ENCODE assay signal across 8 cellular contexts in genomic region chr11:77993902-77994301, GRCh38. TPM values are rescaled to one million over a fixed set of nuclear protein-coding genes. Genes with fewer than 3 reads are reported as not detected.
DNase-seq lines count a peak whose midpoint lies in the region; ATAC-seq, FAIRE-seq and TF ChIP-seq lines count a peak whose summit lies in the region.

No MANE protein-coding gene starts in this region.

- H2BK5ac ChIP-seq in mesenchymal stem cell (ENCODE audit: low read depth, low read length, poor library complexity, severe bottlenecking), result no peak overlapping the region

- peaks cover 4% of the 10 kb centered on the region for H3K9me1 ChIP-seq in K562 (ENCODE audit: control insufficient read depth, insufficient read depth, low read length)

- no peak overlapping the region for H4K8ac ChIP-seq in mesenchymal stem cell (ENCODE audit: low read length)

- peaks cover 25% of the 10 kb centered on the region; the same call in 2 of the 3 replicates for H3K36me3 ChIP-seq in K562 (ENCODE audit: control insufficient read depth, insufficient read depth, low read length)
- peaks cover 14 to 24% of the 10 kb centered on the region in 2 experiments for H3K36me3 ChIP-seq in mesenchymal stem cell (ENCODE audit: control insufficient read depth in 1 of 2, insufficient read depth in 2 of 2, low read depth in 1 of 2, low read length in 2 of 2)
- H3K36me3 ChIP-seq in aorta (ENCODE audit: control insufficient read depth in 1 of 2, insufficient read depth in 2 of 2, low read length in 1 of 2), result peaks cover 0 to 4% of the 10 kb centered on the region in 2 donors

- TF ChIP-seq EP300 in K562 (IDR thresholded peaks at IDR 0.05; ENCODE audit: low read length), result no peak

- H3K4me3 ChIP-seq in K562, result peak overlapping the region; percentile 54
- peak overlapping the region; percentile 53 to 88 for H3K4me3 ChIP-seq in mesenchymal stem cell (ENCODE audit: insufficient read depth in 1 of 2, low read depth in 1 of 2, low read length in 2 of 2)
- peak overlapping the region; percentile 79 to 97 for H3K4me3 ChIP-seq in aorta (ENCODE audit: low read length in 2 of 2)

- no peak overlapping the region for H3K4ac ChIP-seq in mesenchymal stem cell (ENCODE audit: low read depth in 1 of 2, low read length in 2 of 2)

- no peak overlapping the region for H2BK120ac ChIP-seq in mesenchymal stem cell (ENCODE audit: low read depth, low read length)

- no peaks in the 10 kb centered on the region for H4K20me1 ChIP-seq in K562 (replicated peaks; ENCODE audit: control insufficient read depth, insufficient read depth, low read length)

- H3K27me3 ChIP-seq in K562 (ENCODE audit: control insufficient read depth in 2 of 2, insufficient read depth in 2 of 2, low read length in 2 of 2) (no peaks in the 10 kb centered on the region), mesenchymal stem cell (ENCODE audit: control insufficient read depth in 1 of 2, insufficient read depth in 1 of 2, low read length in 2 of 2) (no peaks in the 10 kb centered on the region), aorta (ENCODE audit: control insufficient read depth in 1 of 2, insufficient read depth in 2 of 2, low read length in 1 of 2) (no peaks in the 10 kb centered on the region)

- CTCF ChIA-PET in K562 (lab: Yijun Ruan, JAX; ENCODE audit: low intra/inter-chr PET ratio), result no interaction called here

- peaks cover 19% of the 10 kb centered on the region for H3K79me1 ChIP-seq in mesenchymal stem cell (replicated peaks; ENCODE audit: low read length, poor library complexity, severe bottlenecking)

- H2AFZ ChIP-seq in K562 (ENCODE audit: low read depth, low read length), result peak overlapping the region; percentile 92
- H2AFZ ChIP-seq in mesenchymal stem cell (ENCODE audit: low read depth, low read length), result no peak overlapping the region

- no peak for ATAC-seq in K562
- ATAC-seq in aorta (ENCODE audit: low FRiP score), result no peak
- no peak for ATAC-seq in GM19397 (IDR thresholded peaks at IDR 0.05; ENCODE audit: unreplicated experiment)
- ATAC-seq in GM21737 (IDR thresholded peaks at IDR 0.05; ENCODE audit: unreplicated experiment), result no peak

- TF ChIP-seq POLR2A in K562 (conservative IDR thresholded peaks at IDR 0.05), result no peak

- no peaks in the 10 kb centered on the region for H3K9me3 ChIP-seq in K562 (replicated peaks; ENCODE audit: control insufficient read depth, insufficient read depth, low read depth, low read length)
- H3K9me3 ChIP-seq in mesenchymal stem cell (ENCODE audit: control insufficient read depth, low read length), result no peaks in the 10 kb centered on the region
- H3K9me3 ChIP-seq in aorta (ENCODE audit: control insufficient read depth, low read length), result no peaks in the 10 kb centered on the region

- no TSS peak for BruUV-seq in K562 (replicated peaks; lab: Mats Ljungman, UMichigan)

- peak overlapping the region; percentile 68 for H2BK15ac ChIP-seq in mesenchymal stem cell (ENCODE audit: low read depth, poor library complexity, severe bottlenecking)

- H3K18ac ChIP-seq in mesenchymal stem cell (ENCODE audit: low read depth in 1 of 2, low read length in 2 of 2), result no peak overlapping the region

- POLR2A ChIA-PET in K562 (lab: Yijun Ruan, JAX), result interaction anchor here (0.7 to 1.6 kb wide), 4 partner anchors 14 to 84 kb away, joined by 3 to 8 read pairs (median 5); no protein-coding TSS in a partner anchor

- intact Hi-C loops in K562 (cut with micrococcal nuclease) (loop anchor here (1.0 kb wide), 1 partner anchor 174 kb away; the partner anchor contains the start of gene RSF1), aorta (cut with DNase I) (loop anchor here (1.0 to 10.0 kb wide), 2 partner anchors 169 to 173 kb away; partner anchors contain the start of genes AAMDC (in 2 of the 2) and RSF1 (in 1 of the 2))

- in situ Hi-C loops in K562 (cut with MboI), result no loop called here

- H3K27ac ChIP-seq in K562 (ENCODE audit: extremely low read depth, low read depth, low read length), result peak overlapping the region; percentile 81
- no peak overlapping the region for H3K27ac ChIP-seq in mesenchymal stem cell (ENCODE audit: low read length, poor library complexity, severe bottlenecking)
- no peak overlapping the region for H3K27ac ChIP-seq in aorta (ENCODE audit: low read depth in 1 of 2, low read length in 2 of 2)

- H3K4me1 ChIP-seq in K562 (replicated peaks in 1 of 2; ENCODE audit: control insufficient read depth in 2 of 2, insufficient read depth in 2 of 2, low read length in 2 of 2) (peaks cover 4 to 6% of the 10 kb centered on the region in 2 experiments; a peak in 3 of 5 replicates), mesenchymal stem cell (ENCODE audit: control insufficient read depth, insufficient read depth, low read depth, low read length) (no peaks in the 10 kb centered on the region), aorta (ENCODE audit: control insufficient read depth in 1 of 2, insufficient read depth in 2 of 2, low read length in 2 of 2) (no peaks in the 10 kb centered on the region)

- no peak for TF ChIP-seq CTCF in K562 (IDR thresholded peaks at IDR 0.05 in 2 of 3, conservative IDR thresholded peaks at IDR 0.05 in 1 of 3; ENCODE audit: insufficient read depth in 2 of 3, low read depth in 1 of 3, low read length in 3 of 3)

- DNase-seq in stimulated activated CD4-positive, alpha-beta T cell treated with anti-CD3 and anti-CD28 coated beads, Interleukin-4, amount 100 ng/mL, for 24 hours, result peak; percentile 6
- no peak for DNase-seq in stimulated activated CD4-positive, alpha-beta T cell treated with anti-CD3 and anti-CD28 coated beads, Interleukin-1b, Interleukin-23, amount 100 ng/mL, for 48 hours
- DNase-seq in K562 (ENCODE audit: extremely low read depth in 1 of 4, low spot score in 3 of 4) (no peak), mesenchymal stem cell (no peak), aorta (no peak), NCI-H128 (lab: John Stamatoyannopoulos, UW; ENCODE audit: unreplicated experiment) (no peak)

- H3K9ac ChIP-seq in K562 (ENCODE audit: insufficient read depth in 1 of 2, low read depth in 2 of 2, low read length in 2 of 2) (peak overlapping the region; percentile 87), mesenchymal stem cell (ENCODE audit: low read length) (peak overlapping the region; percentile 95)

- FAIRE-seq in K562 (lab: Jason Lieb, UNC), result no peak

- H3K14ac ChIP-seq in mesenchymal stem cell (ENCODE audit: low read length in 2 of 2), result no peak overlapping the region

- H2AK5ac ChIP-seq in mesenchymal stem cell (ENCODE audit: low read length, severe bottlenecking), result no peak overlapping the region

- H2BK12ac ChIP-seq in mesenchymal stem cell (ENCODE audit: low read length in 2 of 2), result no peak overlapping the region

- H4K91ac ChIP-seq in mesenchymal stem cell (ENCODE audit: low read length), result no peak overlapping the region

- 1% methylated on average over 11 of the region's 11 CpGs for WGBS in K562 (ENCODE audit: insufficient coverage, low coverage, missing lambda C conversion rate)
- WGBS in mesenchymal stem cell, result 12% methylated on average over 6 of the region's 11 CpGs
- WGBS in aorta, 2 donors, result 3 to 4% methylated on average over 11 of the region's 11 CpGs

- TF ChIP-seq RAD21 in K562 (CRISPR knock-in tag; conservative IDR thresholded peaks at IDR 0.05 in 1 of 2, IDR thresholded peaks at IDR 0.05 in 1 of 2), result no peak

- H3K79me2 ChIP-seq in K562 (ENCODE audit: control insufficient read depth, insufficient read depth, low read length), result peaks cover 23% of the 10 kb centered on the region

- H3K4me2 ChIP-seq in K562 (ENCODE audit: insufficient read depth, low read length) (peak overlapping the region; percentile 95), mesenchymal stem cell (ENCODE audit: low read length, poor library complexity, severe bottlenecking) (peak overlapping the region; percentile 86)

- H3K23ac ChIP-seq in mesenchymal stem cell (ENCODE audit: low read length in 2 of 2), result no peak overlapping the region

RNA-seq across cellular contexts. Expression of gene INTS4, which starts 0.6 kb away (rescaled TPM):
- total RNA-seq in K562 (2011; cell fraction: chromatin; rRNA removed; ENCODE audit: low replicate concordance), result 159 and 242 TPM in 2 replicates
- total RNA-seq in K562 (2011; cell fraction: nucleolus; rRNA removed), result 85.3 and 92.9 TPM in 2 replicates
- total RNA-seq in K562 (2011; cell fraction: nucleoplasm; rRNA removed), result 108 and 134 TPM in 2 replicates
- 28.4 and 35.8 TPM in 2 replicates for total RNA-seq in K562 (2014; rRNA removed)
- total RNA-seq in K562 (2014; rRNA removed; fragmentation: Illumina TruSeq; extraction: Trizol), result 50.8 and 53.4 TPM in 2 replicates
- 38.5 and 42.6 TPM in 2 replicates for total RNA-seq in K562 (2015; rRNA removed; fragmentation: Illumina TruSeq; extraction: Trizol)
- 48.3 and 49.9 TPM in 2 replicates for total RNA-seq in K562 (2021)
- polyA plus RNA-seq in K562 (2011; rRNA removed), result 48.0 and 48.1 TPM in 2 replicates
- 42.6 and 44.6 TPM in 2 replicates for polyA plus RNA-seq in K562 (2011; cell fraction: cytosol; rRNA removed)
- polyA plus RNA-seq in K562 (2011; cell fraction: nucleus; rRNA removed), result 138 and 151 TPM in 2 replicates
- 34.4 and 51.3 TPM in 2 replicates for polyA plus RNA-seq in K562 (2012)
- polyA plus RNA-seq in K562 (2014; fragmentation: Illumina TruSeq; extraction: Trizol), result 35.0 and 41.7 TPM in 2 replicates
- polyA plus RNA-seq in K562 (2014; fragmentation: Nextera tagmentation; extraction: Ambion mirVana), result 10 to 100 TPM; 31.1 to 44.5 TPM
- polyA plus RNA-seq in K562 (2014; rRNA removed), result 44.6 and 45.0 TPM in 2 replicates
- polyA minus RNA-seq in K562 (2011; rRNA and poly(A)+ RNA removed), result 77.0 and 79.3 TPM in 2 replicates
- 22.6 and 34.1 TPM in 2 replicates for polyA minus RNA-seq in K562 (2011; cell fraction: cytosol; rRNA and poly(A)+ RNA removed)
- polyA minus RNA-seq in K562 (2011; cell fraction: nucleus; rRNA and poly(A)+ RNA removed), result 72.7 and 114 TPM in 2 replicates
- polyA plus RNA-seq in mesenchymal stem cell (2013, experiment 1 of 2), result 15.8 TPM
- polyA plus RNA-seq in mesenchymal stem cell (2013, experiment 2 of 2), result 15.7 TPM
- 10 to 100 TPM; 25.4 to 40.2 TPM for total RNA-seq in aorta
- 10 to 100 TPM; 11.6 to 37.1 TPM for polyA plus RNA-seq in aorta

RNA-seq across cellular contexts. Expression of gene KCTD14, which starts 29.2 kb away (rescaled TPM):
- total RNA-seq in K562 (2011; cell fraction: chromatin; rRNA removed; ENCODE audit: low replicate concordance), result 0.40 and 0.51 TPM in 2 replicates
- total RNA-seq in K562 (2011; cell fraction: nucleolus; rRNA removed), result 0.39 TPM in 1 of 2 replicates, not detected in the other
- 0.29 TPM in 1 of 2 replicates, not detected in the other for total RNA-seq in K562 (2011; cell fraction: nucleoplasm; rRNA removed)
- 0.08 TPM in 1 of 2 replicates, not detected in the other for total RNA-seq in K562 (2014; rRNA removed)
- total RNA-seq in K562 (2014; rRNA removed; fragmentation: Illumina TruSeq; extraction: Trizol), result 0.11 TPM in 1 of 2 replicates, not detected in the other
- 0.14 and 0.15 TPM in 2 replicates for total RNA-seq in K562 (2015; rRNA removed; fragmentation: Illumina TruSeq; extraction: Trizol)
- 0.09 and 0.29 TPM in 2 replicates for total RNA-seq in K562 (2021)
- 0.11 and 0.20 TPM in 2 replicates for polyA plus RNA-seq in K562 (2011; rRNA removed)
- polyA plus RNA-seq in K562 (2011; cell fraction: cytosol; rRNA removed), result 0.10 TPM in 1 of 2 replicates, not detected in the other
- polyA plus RNA-seq in K562 (2011; cell fraction: nucleus; rRNA removed), result 0.07 and 0.21 TPM in 2 replicates
- 0.14 and 0.32 TPM in 2 replicates for polyA plus RNA-seq in K562 (2012)
- 0.14 and 0.30 TPM in 2 replicates for polyA plus RNA-seq in K562 (2014; fragmentation: Illumina TruSeq; extraction: Trizol)
- under 1 TPM in 1 of 2 experiments, not detected in 1; 0.29 TPM for polyA plus RNA-seq in K562 (2014; fragmentation: Nextera tagmentation; extraction: Ambion mirVana)
- polyA plus RNA-seq in K562 (2014; rRNA removed), result 0.04 TPM in 1 of 2 replicates, not detected in the other
- polyA minus RNA-seq in K562 (2011; rRNA and poly(A)+ RNA removed), result 0.18 TPM in 1 of 2 replicates, not detected in the other
- not detected in 2 replicates for polyA minus RNA-seq in K562 (2011; cell fraction: cytosol; rRNA and poly(A)+ RNA removed)
- not detected in 2 replicates for polyA minus RNA-seq in K562 (2011; cell fraction: nucleus; rRNA and poly(A)+ RNA removed)
- 2.1 TPM for polyA plus RNA-seq in mesenchymal stem cell (2013, experiment 1 of 2)
- polyA plus RNA-seq in mesenchymal stem cell (2013, experiment 2 of 2), result 2.0 TPM
- 1 to 10 TPM; 1.7 to 2.0 TPM for total RNA-seq in aorta
- polyA plus RNA-seq in aorta, result 1 to 10 TPM in 1 of 2 donors, under 1 TPM in 1; 0.05 to 1.0 TPM
